8 cellular contexts compared by ENCODE assay signal in the genomic region with DNA sequence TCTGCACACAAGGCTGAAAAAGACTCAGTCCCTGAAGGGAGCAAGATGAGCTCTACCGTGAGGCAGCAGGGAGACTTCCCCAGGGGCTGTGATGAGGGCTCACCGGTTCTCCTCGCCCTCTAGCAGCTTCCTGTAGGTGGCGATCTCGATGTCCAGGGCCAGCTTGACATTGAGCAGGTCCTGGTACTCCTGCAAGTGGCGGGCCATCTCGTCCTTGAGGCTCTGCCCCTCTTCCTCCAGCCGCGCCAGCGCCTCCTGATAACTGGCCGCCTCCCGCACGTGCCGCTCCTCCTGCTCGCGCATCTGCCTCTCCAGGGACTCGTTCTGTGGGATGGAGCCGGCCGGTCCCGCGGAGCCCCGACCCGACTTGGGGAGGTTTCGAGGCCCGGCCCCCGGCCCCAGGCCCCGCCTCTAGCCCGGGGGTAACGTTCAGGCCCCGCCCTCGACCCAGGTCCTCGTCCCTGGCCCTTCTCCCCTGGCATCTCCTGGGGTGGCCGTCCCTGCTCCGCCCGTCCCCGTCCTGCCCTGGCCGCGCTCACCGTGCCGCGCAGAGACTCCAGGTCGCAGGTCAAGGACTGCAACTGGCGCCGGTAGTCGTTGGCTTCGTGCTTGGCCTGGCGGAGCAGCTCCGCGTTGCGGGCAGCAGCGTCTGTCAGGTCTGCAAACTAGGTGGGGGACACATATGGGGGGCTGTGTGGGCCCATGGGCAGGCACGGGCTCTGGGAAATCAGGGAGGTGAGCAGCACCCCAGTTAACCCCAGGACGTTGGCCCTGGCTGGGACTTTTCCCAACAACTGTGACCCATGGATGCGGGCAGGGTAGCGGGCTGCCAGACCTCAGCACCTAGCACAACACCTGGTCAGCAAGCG. TPM values are rescaled to one million over a fixed set of nuclear protein-coding genes. Genes with fewer than 3 reads are reported as not detected.
DNase-seq lines count a peak whose midpoint lies in the region; ATAC-seq and TF ChIP-seq lines count a peak whose summit lies in the region.

No MANE protein-coding gene starts in this region.

- H3K27me3 Mint-ChIP-seq in T-helper 17 cell: peaks cover 59% of the 10 kb centered on the region

- H3K36me3 ChIP-seq in BJ (ENCODE audit: control insufficient read depth, insufficient read depth, low read length) (no peaks in the 10 kb centered on the region), H7 (replicated peaks; ENCODE audit: control insufficient read depth, insufficient read depth, low read length) (no peaks in the 10 kb centered on the region), brain microvascular endothelial cell (replicated peaks) (no peaks in the 10 kb centered on the region)

- peaks cover 12% of the 10 kb centered on the region for H3K4me1 Mint-ChIP-seq in T-helper 17 cell

- POLR2A ChIA-PET in BJ (lab: Charles Lee): interaction anchor here (0.6 kb wide), 1 partner anchor 181 kb away, joined by 8 read pairs; no protein-coding TSS in a partner anchor

- CTCF ChIA-PET in BJ (lab: Yijun Ruan, JAX): interaction anchor here (0.9 to 3.3 kb wide), 9 partner anchors 10 to 286 kb away, joined by 3 to 42 read pairs (median 5); a partner anchor contains a TSS

- 0 out of 2 replicates have a peak, but pooled peaks cover 1% of the 10 kb centered on the region for H3K27me3 ChIP-seq in BJ (ENCODE audit: control insufficient read depth, insufficient read depth, low read length)
- H3K27me3 ChIP-seq in H7 (ENCODE audit: control insufficient read depth, insufficient read depth, low read length): peaks cover 11% of the 10 kb centered on the region
- no peaks in the 10 kb centered on the region for H3K27me3 ChIP-seq in brain microvascular endothelial cell (replicated peaks)

- H3K4me3 ChIP-seq in BJ (ENCODE audit: low read depth, low read length) (no peak overlapping the region), H7 (ENCODE audit: insufficient read depth, low read depth, low read length) (peak overlapping the region; percentile 45), brain microvascular endothelial cell (ENCODE audit: low read depth, low read length) (peak overlapping the region; percentile 30)

- no peak overlapping the region for H3K27ac Mint-ChIP-seq in T-helper 17 cell

- TF ChIP-seq CTCF in BJ (IDR thresholded peaks at IDR 0.05; ENCODE audit: insufficient read depth, low read depth, low read length) (peak; percentile 62), brain microvascular endothelial cell (IDR thresholded peaks at IDR 0.05; ENCODE audit: low read depth, low read length, missing control alignments) (peak; percentile 77)

- no peak overlapping the region for H3K27ac ChIP-seq in brain microvascular endothelial cell

- H3K4me3 Mint-ChIP-seq in T-helper 17 cell: no peak overlapping the region

- H3K9me3 ChIP-seq in T-helper 17 cell (ENCODE audit: control insufficient read depth, low read length, poor library complexity, severe bottlenecking): no peaks in the 10 kb centered on the region

- in situ Hi-C loops in brain microvascular endothelial cell (cut with HindIII; ENCODE audit: low pct_ligation_motif_present, low sequenced_read_pairs): loop anchor here (25.0 kb wide), 1 partner anchor 101 kb away; no protein-coding TSS in a partner anchor

- H3K36me3 Mint-ChIP-seq in T-helper 17 cell (ENCODE audit: low read depth): peaks cover 7% of the 10 kb centered on the region

- DNase-seq in BJ (ENCODE audit: low read depth) (no peak), H7 (peak; percentile 96), T-helper 17 cell (peak in 1 of 3 donors; percentile 29), brain microvascular endothelial cell (peak; percentile 35), iPS-NIHi11 (ENCODE audit: low spot score) (peak; percentile 91)
- DNase-seq in stimulated activated CD4-positive, alpha-beta T cell treated with anti-CD3 and anti-CD28 coated beads, Interleukin-15, amount 100 ng/mL, for 48 hours (ENCODE audit: low read depth in 2 of 2): peak; percentile 23 to 31

- peak; percentile 82 for ATAC-seq in T-helper 17 cell
- no peak for ATAC-seq in HG02642 (IDR thresholded peaks at IDR 0.05; ENCODE audit: poor library complexity, unreplicated experiment)
- no peak for ATAC-seq in GM19324 (IDR thresholded peaks at IDR 0.05; ENCODE audit: low FRiP score, unreplicated experiment)

RNA-seq across cellular contexts. Expression of a gene that starts 3.9 kb away (rescaled TPM):
- 0.13 and 0.23 TPM in 2 replicates for polyA plus RNA-seq in BJ (2011; rRNA removed)
- polyA minus RNA-seq in BJ (2011; rRNA and poly(A)+ RNA removed): 0.09 and 0.10 TPM in 2 replicates
- 0.10 and 0.85 TPM in 2 replicates for total RNA-seq in H7 (2014; rRNA removed; shearing (Covaris generic))
- under 1 TPM in 1 of 2 donors, not detected in 1; 0.18 TPM for total RNA-seq in T-helper 17 cell

RNA-seq across cellular contexts. Expression of a gene that starts 12.1 kb away (rescaled TPM):
- 72.0 and 121 TPM in 2 replicates for polyA plus RNA-seq in BJ (2011; rRNA removed)
- polyA minus RNA-seq in BJ (2011; rRNA and poly(A)+ RNA removed): 88.1 and 105 TPM in 2 replicates
- total RNA-seq in H7 (2014; rRNA removed; shearing (Covaris generic)): 122 and 137 TPM in 2 replicates
- 100 to 1,000 TPM; 109 to 133 TPM for total RNA-seq in T-helper 17 cell

RNA-seq across cellular contexts. Expression of a gene that starts 36.2 kb away (rescaled TPM):
- polyA plus RNA-seq in BJ (2011; rRNA removed): 5.5 and 10.6 TPM in 2 replicates
- polyA minus RNA-seq in BJ (2011; rRNA and poly(A)+ RNA removed): 21.8 and 25.9 TPM in 2 replicates
- 17.9 and 20.4 TPM in 2 replicates for total RNA-seq in H7 (2014; rRNA removed; shearing (Covaris generic))
- under 1 TPM in 1 of 2 donors, not detected in 1; 0.08 TPM for total RNA-seq in T-helper 17 cell

RNA-seq across cellular contexts. Expression of a gene that starts 56.7 kb away (rescaled TPM):
- polyA plus RNA-seq in BJ (2011; rRNA removed): 0.39 and 0.50 TPM in 2 replicates
- polyA minus RNA-seq in BJ (2011; rRNA and poly(A)+ RNA removed): 0.15 TPM in 1 of 2 replicates, not detected in the other
- total RNA-seq in H7 (2014; rRNA removed; shearing (Covaris generic)): 12.7 and 17.3 TPM in 2 replicates
- not detected for total RNA-seq in T-helper 17 cell

Comparison
In these comparisons a context has a peak if more than half of its experiments do, and no peak if none do; other contexts are left out.
1. RNA of a gene that starts 36.2 kb away (total RNA-seq): 17.9 to 20.4 TPM in H7; 0.08 TPM in T-helper 17 cell; every median in the first group is over 10 times any median in the second.